ENCODE assay signal across 1 cellular context in the genomic region with DNA sequence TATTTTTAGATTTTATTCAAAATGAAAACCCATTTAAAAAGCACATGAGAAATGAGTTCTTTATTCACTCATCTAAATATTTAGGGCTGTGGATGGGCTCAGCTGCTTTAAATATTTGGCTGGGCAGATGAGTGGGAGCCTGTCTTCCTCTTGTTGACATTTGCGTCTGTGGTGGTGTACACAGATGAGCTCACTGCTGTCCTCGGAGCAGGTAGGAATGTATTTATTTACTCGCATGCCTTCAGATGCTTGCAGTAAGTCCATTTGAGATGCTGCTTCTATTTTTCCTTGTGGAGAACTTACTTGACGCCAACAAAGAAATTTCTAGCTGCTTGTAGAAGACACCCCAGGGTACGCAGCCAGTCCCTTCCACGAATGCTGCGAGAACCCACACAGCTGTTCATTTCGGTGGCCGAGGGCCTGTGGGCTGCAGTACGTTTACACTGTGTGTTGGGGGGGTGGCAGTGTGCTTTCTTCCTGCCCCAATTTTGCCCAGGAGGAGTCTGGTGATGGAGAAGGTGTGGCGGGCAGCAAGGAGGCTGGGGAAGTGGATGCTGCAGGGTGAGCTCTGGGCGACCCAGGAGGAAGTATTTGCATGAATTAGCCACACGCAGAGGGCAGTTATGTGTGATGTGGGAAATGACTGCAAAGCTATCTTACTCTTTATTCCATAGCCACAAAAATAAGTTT.
TF ChIP-seq lines count a peak whose summit lies in the region.

No MANE protein-coding gene starts in this region.

TF ChIP-seq in HepG2, 621 proteins besides CTCF, POLR2A, EP300 and RAD21 (continued from another document and continues in another):
- TF ChIP-seq, protein P1, sequence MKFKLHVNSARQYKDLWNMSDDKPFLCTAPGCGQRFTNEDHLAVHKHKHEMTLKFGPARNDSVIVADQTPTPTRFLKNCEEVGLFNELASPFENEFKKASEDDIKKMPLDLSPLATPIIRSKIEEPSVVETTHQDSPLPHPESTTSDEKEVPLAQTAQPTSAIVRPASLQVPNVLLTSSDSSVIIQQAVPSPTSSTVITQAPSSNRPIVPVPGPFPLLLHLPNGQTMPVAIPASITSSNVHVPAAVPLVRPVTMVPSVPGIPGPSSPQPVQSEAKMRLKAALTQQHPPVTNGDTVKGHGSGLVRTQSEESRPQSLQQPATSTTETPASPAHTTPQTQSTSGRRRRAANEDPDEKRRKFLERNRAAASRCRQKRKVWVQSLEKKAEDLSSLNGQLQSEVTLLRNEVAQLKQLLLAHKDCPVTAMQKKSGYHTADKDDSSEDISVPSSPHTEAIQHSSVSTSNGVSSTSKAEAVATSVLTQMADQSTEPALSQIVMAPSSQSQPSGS (CRISPR knock-in tag; IDR thresholded peaks at IDR 0.05): 0 out of 2 replicates have a peak, but pooled peaks have one; percentile 29
- TF ChIP-seq ZNF121 (CRISPR knock-in tag; IDR thresholded peaks at IDR 0.05): no peak
- TF ChIP-seq SOX6 (IDR thresholded peaks at IDR 0.05): no peak
- no peak for TF ChIP-seq SOX6 (CRISPR knock-in tag; IDR thresholded peaks at IDR 0.05)
- no peak for TF ChIP-seq ZFP91 (CRISPR knock-in tag; IDR thresholded peaks at IDR 0.05; ENCODE audit: borderline replicate concordance)
- peak; percentile 23; the same call in 1 of the 2 replicates for TF ChIP-seq SALL1 (CRISPR knock-in tag; IDR thresholded peaks at IDR 0.05)
- TF ChIP-seq ZNF777 (CRISPR knock-in tag; IDR thresholded peaks at IDR 0.05): no peak
- TF ChIP-seq, protein P2, sequence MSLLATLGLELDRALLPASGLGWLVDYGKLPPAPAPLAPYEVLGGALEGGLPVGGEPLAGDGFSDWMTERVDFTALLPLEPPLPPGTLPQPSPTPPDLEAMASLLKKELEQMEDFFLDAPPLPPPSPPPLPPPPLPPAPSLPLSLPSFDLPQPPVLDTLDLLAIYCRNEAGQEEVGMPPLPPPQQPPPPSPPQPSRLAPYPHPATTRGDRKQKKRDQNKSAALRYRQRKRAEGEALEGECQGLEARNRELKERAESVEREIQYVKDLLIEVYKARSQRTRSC (CRISPR knock-in tag; IDR thresholded peaks at IDR 0.05; ENCODE audit: low read depth): no peak
- no peak for TF ChIP-seq GLMP (CRISPR knock-in tag; IDR thresholded peaks at IDR 0.05; ENCODE audit: borderline replicate concordance)
- no peak for TF ChIP-seq CSRNP1 (CRISPR knock-in tag; IDR thresholded peaks at IDR 0.05)
- TF ChIP-seq, protein P3, sequence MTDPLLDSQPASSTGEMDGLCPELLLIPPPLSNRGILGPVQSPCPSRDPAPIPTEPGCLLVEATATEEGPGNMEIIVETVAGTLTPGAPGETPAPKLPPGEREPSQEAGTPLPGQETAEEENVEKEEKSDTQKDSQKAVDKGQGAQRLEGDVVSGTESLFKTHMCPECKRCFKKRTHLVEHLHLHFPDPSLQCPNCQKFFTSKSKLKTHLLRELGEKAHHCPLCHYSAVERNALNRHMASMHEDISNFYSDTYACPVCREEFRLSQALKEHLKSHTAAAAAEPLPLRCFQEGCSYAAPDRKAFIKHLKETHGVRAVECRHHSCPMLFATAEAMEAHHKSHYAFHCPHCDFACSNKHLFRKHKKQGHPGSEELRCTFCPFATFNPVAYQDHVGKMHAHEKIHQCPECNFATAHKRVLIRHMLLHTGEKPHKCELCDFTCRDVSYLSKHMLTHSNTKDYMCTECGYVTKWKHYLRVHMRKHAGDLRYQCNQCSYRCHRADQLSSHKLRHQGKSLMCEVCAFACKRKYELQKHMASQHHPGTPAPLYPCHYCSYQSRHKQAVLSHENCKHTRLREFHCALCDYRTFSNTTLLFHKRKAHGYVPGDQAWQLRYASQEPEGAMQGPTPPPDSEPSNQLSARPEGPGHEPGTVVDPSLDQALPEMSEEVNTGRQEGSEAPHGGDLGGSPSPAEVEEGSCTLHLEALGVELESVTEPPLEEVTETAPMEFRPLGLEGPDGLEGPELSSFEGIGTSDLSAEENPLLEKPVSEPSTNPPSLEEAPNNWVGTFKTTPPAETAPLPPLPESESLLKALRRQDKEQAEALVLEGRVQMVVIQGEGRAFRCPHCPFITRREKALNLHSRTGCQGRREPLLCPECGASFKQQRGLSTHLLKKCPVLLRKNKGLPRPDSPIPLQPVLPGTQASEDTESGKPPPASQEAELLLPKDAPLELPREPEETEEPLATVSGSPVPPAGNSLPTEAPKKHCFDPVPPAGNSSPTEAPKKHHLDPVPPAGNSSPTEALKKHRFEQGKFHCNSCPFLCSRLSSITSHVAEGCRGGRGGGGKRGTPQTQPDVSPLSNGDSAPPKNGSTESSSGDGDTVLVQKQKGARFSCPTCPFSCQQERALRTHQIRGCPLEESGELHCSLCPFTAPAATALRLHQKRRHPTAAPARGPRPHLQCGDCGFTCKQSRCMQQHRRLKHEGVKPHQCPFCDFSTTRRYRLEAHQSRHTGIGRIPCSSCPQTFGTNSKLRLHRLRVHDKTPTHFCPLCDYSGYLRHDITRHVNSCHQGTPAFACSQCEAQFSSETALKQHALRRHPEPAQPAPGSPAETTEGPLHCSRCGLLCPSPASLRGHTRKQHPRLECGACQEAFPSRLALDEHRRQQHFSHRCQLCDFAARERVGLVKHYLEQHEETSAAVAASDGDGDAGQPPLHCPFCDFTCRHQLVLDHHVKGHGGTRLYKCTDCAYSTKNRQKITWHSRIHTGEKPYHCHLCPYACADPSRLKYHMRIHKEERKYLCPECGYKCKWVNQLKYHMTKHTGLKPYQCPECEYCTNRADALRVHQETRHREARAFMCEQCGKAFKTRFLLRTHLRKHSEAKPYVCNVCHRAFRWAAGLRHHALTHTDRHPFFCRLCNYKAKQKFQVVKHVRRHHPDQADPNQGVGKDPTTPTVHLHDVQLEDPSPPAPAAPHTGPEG (CRISPR knock-in tag; IDR thresholded peaks at IDR 0.05): no peak
- no peak for TF ChIP-seq ZNF296 (CRISPR knock-in tag; conservative IDR thresholded peaks at IDR 0.05)
- 0 out of 2 replicates have a peak, but pooled peaks have one; percentile 17 for TF ChIP-seq HOXA3 (CRISPR knock-in tag; IDR thresholded peaks at IDR 0.05)
- TF ChIP-seq FOSL2 (CRISPR knock-in tag; IDR thresholded peaks at IDR 0.05): peak; percentile 51; the same call in 1 of the 2 replicates
- no peak for TF ChIP-seq HNRNPH1 (optimal IDR thresholded peaks at IDR 0.05; ENCODE audit: low read depth, low read length)
- TF ChIP-seq MZF1 (CRISPR knock-in tag; IDR thresholded peaks at IDR 0.05; ENCODE audit: borderline replicate concordance): no peak
- no peak for TF ChIP-seq ZNF263 (CRISPR knock-in tag; IDR thresholded peaks at IDR 0.05)
- TF ChIP-seq, protein P4, sequence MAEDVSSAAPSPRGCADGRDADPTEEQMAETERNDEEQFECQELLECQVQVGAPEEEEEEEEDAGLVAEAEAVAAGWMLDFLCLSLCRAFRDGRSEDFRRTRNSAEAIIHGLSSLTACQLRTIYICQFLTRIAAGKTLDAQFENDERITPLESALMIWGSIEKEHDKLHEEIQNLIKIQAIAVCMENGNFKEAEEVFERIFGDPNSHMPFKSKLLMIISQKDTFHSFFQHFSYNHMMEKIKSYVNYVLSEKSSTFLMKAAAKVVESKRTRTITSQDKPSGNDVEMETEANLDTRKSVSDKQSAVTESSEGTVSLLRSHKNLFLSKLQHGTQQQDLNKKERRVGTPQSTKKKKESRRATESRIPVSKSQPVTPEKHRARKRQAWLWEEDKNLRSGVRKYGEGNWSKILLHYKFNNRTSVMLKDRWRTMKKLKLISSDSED (CRISPR knock-in tag; IDR thresholded peaks at IDR 0.05): no peak
- TF ChIP-seq ZNF652 (CRISPR knock-in tag; IDR thresholded peaks at IDR 0.05; ENCODE audit: borderline replicate concordance, low read depth): no peak
- TF ChIP-seq AKAP8 (CRISPR knock-in tag; IDR thresholded peaks at IDR 0.05): no peak
- TF ChIP-seq HDAC6 (IDR thresholded peaks at IDR 0.05; ENCODE audit: low read depth, low read length): no peak
- TF ChIP-seq ZFP41 (CRISPR knock-in tag; IDR thresholded peaks at IDR 0.05; ENCODE audit: borderline replicate concordance): no peak
- TF ChIP-seq HNRNPLL (IDR thresholded peaks at IDR 0.05; ENCODE audit: low read depth, low read length, poor library complexity, severe bottlenecking): no peak
- TF ChIP-seq, protein P5, sequence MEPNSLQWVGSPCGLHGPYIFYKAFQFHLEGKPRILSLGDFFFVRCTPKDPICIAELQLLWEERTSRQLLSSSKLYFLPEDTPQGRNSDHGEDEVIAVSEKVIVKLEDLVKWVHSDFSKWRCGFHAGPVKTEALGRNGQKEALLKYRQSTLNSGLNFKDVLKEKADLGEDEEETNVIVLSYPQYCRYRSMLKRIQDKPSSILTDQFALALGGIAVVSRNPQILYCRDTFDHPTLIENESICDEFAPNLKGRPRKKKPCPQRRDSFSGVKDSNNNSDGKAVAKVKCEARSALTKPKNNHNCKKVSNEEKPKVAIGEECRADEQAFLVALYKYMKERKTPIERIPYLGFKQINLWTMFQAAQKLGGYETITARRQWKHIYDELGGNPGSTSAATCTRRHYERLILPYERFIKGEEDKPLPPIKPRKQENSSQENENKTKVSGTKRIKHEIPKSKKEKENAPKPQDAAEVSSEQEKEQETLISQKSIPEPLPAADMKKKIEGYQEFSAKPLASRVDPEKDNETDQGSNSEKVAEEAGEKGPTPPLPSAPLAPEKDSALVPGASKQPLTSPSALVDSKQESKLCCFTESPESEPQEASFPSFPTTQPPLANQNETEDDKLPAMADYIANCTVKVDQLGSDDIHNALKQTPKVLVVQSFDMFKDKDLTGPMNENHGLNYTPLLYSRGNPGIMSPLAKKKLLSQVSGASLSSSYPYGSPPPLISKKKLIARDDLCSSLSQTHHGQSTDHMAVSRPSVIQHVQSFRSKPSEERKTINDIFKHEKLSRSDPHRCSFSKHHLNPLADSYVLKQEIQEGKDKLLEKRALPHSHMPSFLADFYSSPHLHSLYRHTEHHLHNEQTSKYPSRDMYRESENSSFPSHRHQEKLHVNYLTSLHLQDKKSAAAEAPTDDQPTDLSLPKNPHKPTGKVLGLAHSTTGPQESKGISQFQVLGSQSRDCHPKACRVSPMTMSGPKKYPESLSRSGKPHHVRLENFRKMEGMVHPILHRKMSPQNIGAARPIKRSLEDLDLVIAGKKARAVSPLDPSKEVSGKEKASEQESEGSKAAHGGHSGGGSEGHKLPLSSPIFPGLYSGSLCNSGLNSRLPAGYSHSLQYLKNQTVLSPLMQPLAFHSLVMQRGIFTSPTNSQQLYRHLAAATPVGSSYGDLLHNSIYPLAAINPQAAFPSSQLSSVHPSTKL (CRISPR knock-in tag; IDR thresholded peaks at IDR 0.05): peak; percentile 53; the same call in 1 of the 2 replicates
- TF ChIP-seq BATF2 (CRISPR knock-in tag; IDR thresholded peaks at IDR 0.05): no peak
- no peak for TF ChIP-seq CBFB (CRISPR knock-in tag; IDR thresholded peaks at IDR 0.05)
- no peak for TF ChIP-seq CCAR2 (optimal IDR thresholded peaks at IDR 0.05; ENCODE audit: low read depth, low read length)
- TF ChIP-seq HMGA1 (CRISPR knock-in tag; conservative IDR thresholded peaks at IDR 0.05): no peak
- TF ChIP-seq TSC22D2 (CRISPR knock-in tag; IDR thresholded peaks at IDR 0.05; ENCODE audit: borderline replicate concordance): no peak
- TF ChIP-seq ZEB1 (IDR thresholded peaks at IDR 0.05; ENCODE audit: insufficient replicate concordance, low read depth): no peak
